Comparison of ENCODE assay signal across 8 cellular contexts in the genomic region with DNA sequence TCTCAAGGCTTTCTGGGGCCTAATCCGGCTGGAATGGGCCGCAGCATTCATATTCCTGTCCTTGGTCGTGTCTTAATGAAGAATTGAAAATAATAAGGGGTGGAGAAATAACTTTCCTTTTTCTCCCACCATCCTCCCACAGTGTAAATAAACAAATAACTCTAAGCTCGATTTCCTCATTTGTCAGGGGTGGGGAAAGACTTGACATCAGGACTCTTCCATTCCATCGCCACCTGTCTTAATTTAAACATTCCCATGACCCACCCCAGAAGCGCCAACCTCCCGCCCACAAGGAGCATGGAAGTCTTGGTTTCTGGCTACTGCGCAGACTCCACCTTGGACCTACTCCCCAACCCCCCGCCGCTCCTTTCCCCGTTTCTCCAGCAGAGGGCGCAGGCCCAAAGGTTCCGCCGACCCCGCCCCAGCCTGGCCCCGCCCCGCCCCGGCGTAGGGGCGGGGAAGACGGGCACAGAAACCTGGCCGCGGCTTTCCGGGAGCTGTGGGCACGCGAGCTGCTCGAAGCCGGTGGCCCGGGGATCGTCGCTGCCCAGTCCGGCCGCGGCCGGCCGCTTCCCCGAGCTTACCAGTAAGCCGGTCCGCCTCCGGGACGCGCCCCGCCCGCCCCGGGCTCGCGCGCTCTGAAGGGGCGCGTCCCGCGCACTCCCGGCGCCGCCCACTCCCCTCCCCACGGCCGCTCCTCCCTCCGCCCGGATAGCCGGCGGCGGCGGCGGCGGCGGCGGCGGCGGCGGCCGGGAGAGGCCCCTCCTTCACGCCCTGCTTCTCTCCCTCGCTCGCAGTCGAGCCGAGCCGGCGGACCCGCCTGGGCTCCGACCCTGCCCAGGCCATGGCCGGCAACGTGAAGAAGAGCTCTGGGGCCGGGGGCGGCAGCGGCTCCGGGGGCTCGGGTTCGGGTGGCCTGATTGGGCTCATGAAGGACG. TPM values are rescaled to one million over a fixed set of nuclear protein-coding genes. Genes with fewer than 3 reads are reported as not detected.
DNase-seq lines count a peak whose midpoint lies in the region; ATAC-seq, FAIRE-seq and TF ChIP-seq lines count a peak whose summit lies in the region.

A gene (plus strand): TSS at position 766 of the 938 bp plus-strand sequence. CDS start 79 bp downstream, at position 845.

- 0 to 1% methylated on average over 49 to 89 of the region's 89 CpGs for WGBS in pancreas, 2 donors
- WGBS in thyroid gland, 2 donors: 1 to 2% methylated on average over 7 to 12 of the region's 89 CpGs

- peak within 1 kb of the TSS; percentile 90 for H3K27ac Mint-ChIP-seq in activated naive CD8-positive, alpha-beta T cell treated with anti-CD3 and anti-CD28 coated beads, Interleukin-2, amount 10 ng/mL, durations not matched to agents 7 days and 5 days

- peaks cover 14% of the 10 kb centered on the region for H3K4me1 Mint-ChIP-seq in activated naive CD8-positive, alpha-beta T cell treated with anti-CD3 and anti-CD28 coated beads, Interleukin-2, amount 10 ng/mL, durations not matched to agents 7 days and 5 days

- H3K27me3 ChIP-seq in SU-DHL-6 (ENCODE audit: low read length) (no peaks in the 10 kb centered on the region), pancreas (no peaks in the 10 kb centered on the region), thyroid gland (no peaks in the 10 kb centered on the region)

- peak within 1 kb of the TSS; percentile 95 for H3K4me2 ChIP-seq in SU-DHL-6 (ENCODE audit: low read depth, low read length, poor library complexity, severe bottlenecking)

- peak; percentile 85 for TF ChIP-seq CTCF in GM12864 (IDR thresholded peaks at IDR 0.05; ENCODE audit: low read depth, low read length, missing control alignments)
- TF ChIP-seq CTCF in SU-DHL-6 (IDR thresholded peaks at IDR 0.05; ENCODE audit: insufficient read depth, low read length, poor library complexity, severe bottlenecking): peak; percentile 92
- peak; percentile 90 to 97 (median 92) for TF ChIP-seq CTCF in pancreas (IDR thresholded peaks at IDR 0.05)
- TF ChIP-seq CTCF in thyroid gland (IDR thresholded peaks at IDR 0.05): peak; percentile 71 to 99 (median 86)

- no peaks in the 10 kb centered on the region for H3K27me3 Mint-ChIP-seq in activated naive CD8-positive, alpha-beta T cell treated with anti-CD3 and anti-CD28 coated beads, Interleukin-2, amount 10 ng/mL, durations not matched to agents 7 days and 5 days

- TF ChIP-seq POLR2A in thyroid gland (IDR thresholded peaks at IDR 0.05): peak; percentile 10 to 63

- peak within 1 kb of the TSS; percentile 99 for H3K4me3 Mint-ChIP-seq in activated naive CD8-positive, alpha-beta T cell treated with anti-CD3 and anti-CD28 coated beads, Interleukin-2, amount 10 ng/mL, durations not matched to agents 7 days and 5 days

- POLR2A ChIA-PET in activated naive CD8-positive, alpha-beta T cell treated with anti-CD3 and anti-CD28 coated beads, Interleukin-2, amount 10 ng/mL, durations not matched to agents 7 days and 5 days (lab: Charles Lee): interaction anchor here (0.5 to 3.8 kb wide), 25 partner anchors 37 to 888 kb away, joined by 3 to 29 read pairs (median 4); a partner anchor contains a TSS

- peaks cover 12% of the 10 kb centered on the region; the same call in 1 of the 2 replicates for H3F3A ChIP-seq in SU-DHL-6 (ENCODE audit: insufficient read depth)

- 0 out of 2 replicates have a peak, but pooled peaks cover 9% of the 10 kb centered on the region for H4K20me1 ChIP-seq in SU-DHL-6 (ENCODE audit: low read depth, low read length)

- H3K36me3 ChIP-seq in SU-DHL-6 (ENCODE audit: low read length) (no peaks in the 10 kb centered on the region), pancreas (no peaks in the 10 kb centered on the region), thyroid gland (no peaks in the 10 kb centered on the region)

- H2AFZ ChIP-seq in SU-DHL-6 (ENCODE audit: low read depth, low read length, severe bottlenecking): peak within 1 kb of the TSS; percentile 100

- intact Hi-C loops in Right ventricle myocardium superior (cut with DNase I) (loop anchor here (5.0 kb wide), 1 partner anchor 116 kb away; no protein-coding TSS in a partner anchor), pancreas (cut with DNase I) (no loop called here), thyroid gland (cut with DNase I) (loop anchor here (10.0 kb wide), 2 partner anchors 79 to 119 kb away; no protein-coding TSS in a partner anchor)

- peaks cover 42% of the 10 kb centered on the region for H3K79me2 ChIP-seq in SU-DHL-6 (ENCODE audit: insufficient read depth, low read length)

- no peaks in the 10 kb centered on the region for H3K9me3 ChIP-seq in SU-DHL-6 (ENCODE audit: insufficient read depth, low read length)
- H3K9me3 ChIP-seq in pancreas: no peaks in the 10 kb centered on the region
- no peaks in the 10 kb centered on the region for H3K9me3 ChIP-seq in thyroid gland

- H3K4me1 ChIP-seq in pancreas (peaks cover 0 to 9% (median 4%) of the 10 kb centered on the region in 3 donors), thyroid gland (peaks cover 15 to 18% of the 10 kb centered on the region in 2 donors)

- DNase-seq in GM12864 (ENCODE audit: low read depth): peak; percentile 64
- DNase-seq in NCI-H1092 treated with DMSO at 0.1 percent for 48 hours (lab: John Stamatoyannopoulos, UW): peak; percentile 90
- peak; percentile 97 for DNase-seq in activated naive CD8-positive, alpha-beta T cell treated with anti-CD3 and anti-CD28 coated beads, Interleukin-2, amount 10 ng/mL, durations not matched to agents 7 days and 5 days
- DNase-seq in Right ventricle myocardium superior: peak; percentile 97
- peak; percentile 90 to 99 (median 96) for DNase-seq in pancreas
- DNase-seq in thyroid gland: peak; percentile 92 to 96

- peak within 1 kb of the TSS; percentile 81 for H3K4me3 ChIP-seq in GM12864 (ENCODE audit: low read depth, low read length)
- peak within 1 kb of the TSS; percentile 100 for H3K4me3 ChIP-seq in SU-DHL-6 (ENCODE audit: insufficient read depth, low read length, poor library complexity, severe bottlenecking)
- peak within 1 kb of the TSS; percentile 48 to 99 (median 88) for H3K4me3 ChIP-seq in pancreas
- H3K4me3 ChIP-seq in thyroid gland (replicated peaks in 1 of 3): peak within 1 kb of the TSS; percentile 63 to 96 (median 65)

- H3K27ac ChIP-seq in SU-DHL-6 (ENCODE audit: low read depth, low read length): peak within 1 kb of the TSS; percentile 83
- H3K27ac ChIP-seq in pancreas: peak within 1 kb of the TSS; percentile 61 to 94 (median 84)
- H3K27ac ChIP-seq in thyroid gland: peak within 1 kb of the TSS; percentile 92 to 97 (median 94)

- no peak for FAIRE-seq in pancreas (lab: Jason Lieb, UNC)

- peak within 1 kb of the TSS; percentile 99 for H3K9ac ChIP-seq in SU-DHL-6 (ENCODE audit: low read length)

- no peaks in the 10 kb centered on the region for H3K9me2 ChIP-seq in SU-DHL-6 (replicated peaks; ENCODE audit: insufficient read depth, low read length)

- ATAC-seq in HG02610 (IDR thresholded peaks at IDR 0.05; ENCODE audit: unreplicated experiment): peak; percentile 81
- ATAC-seq in activated naive CD8-positive, alpha-beta T cell treated with anti-CD3 and anti-CD28 coated beads, Interleukin-2, amount 10 ng/mL, durations not matched to agents 7 days and 5 days (ENCODE audit: low read depth): peak; percentile 83
- ATAC-seq in Right ventricle myocardium superior (ENCODE audit: poor library complexity): peak; percentile 99
- ATAC-seq in pancreas: peak; percentile 96 to 98 (median 96)

- no peaks in the 10 kb centered on the region for H3K9me3 Mint-ChIP-seq in activated naive CD8-positive, alpha-beta T cell treated with anti-CD3 and anti-CD28 coated beads, Interleukin-2, amount 10 ng/mL, durations not matched to agents 7 days and 5 days

- H3K36me3 Mint-ChIP-seq in activated naive CD8-positive, alpha-beta T cell treated with anti-CD3 and anti-CD28 coated beads, Interleukin-2, amount 10 ng/mL, durations not matched to agents 7 days and 5 days: peaks cover 3% of the 10 kb centered on the region

RNA-seq across cellular contexts. Expression of the gene that starts here (rescaled TPM):
- 10 to 100 TPM; 45.1 to 45.2 TPM for total RNA-seq in activated naive CD8-positive, alpha-beta T cell treated with anti-CD3 and anti-CD28 coated beads, Interleukin-2, amount 10 ng/mL, durations not matched to agents 7 days and 5 days
- total RNA-seq in Right ventricle myocardium superior (6.5 TPM), pancreas (1 to 10 TPM; 3.3 to 9.8 (median 4.3) TPM), thyroid gland (10 to 100 TPM in 3 of 4 donors, 1 to 10 TPM in 1; 9.4 to 14.5 (median 13.9) TPM)
- polyA plus RNA-seq in pancreas: 1 to 10 TPM; 2.0 to 2.6 TPM

Comparison
In these comparisons a context has a peak if more than half of its experiments do, and no peak if none do; other contexts are left out.
1. Peak in every context shown above with its lines: DNase-seq, ATAC-seq, H3K4me3 ChIP-seq and H3K27ac ChIP-seq.
2. intact Hi-C loops: an anchor here in Right ventricle myocardium superior (5.0 kb wide) and thyroid gland (10.0 kb wide); none called in pancreas.